In genomic region chr1:209611771-209612570, GRCh38 we compare ENCODE assay signal across 17 cellular contexts. TPM values are rescaled to one million over a fixed set of nuclear protein-coding genes. Genes with fewer than 3 reads are reported as not detected.
DNase-seq lines count a peak whose midpoint lies in the region; ATAC-seq, FAIRE-seq and TF ChIP-seq lines count a peak whose summit lies in the region.
"Had no signal": no experiment of that assay in that cellular context is flagged by ENCODE, and none has a peak within 500 bp of the region (broad histone marks: within the 10 kb centered on the region; RNA-seq: fewer than 3 reads in every experiment).

No MANE protein-coding gene starts in this region.

- CTCF ChIA-PET in activated CD8-positive, alpha-beta memory T cell treated with anti-CD3 and anti-CD28 coated beads, Interleukin-2, amount 10 ng/mL, durations not matched to agents 7 days and 5 days (lab: Charles Lee), result interaction anchor here (1.0 to 2.0 kb wide), 5 partner anchors 10 to 137 kb away, joined by 3 to 8 read pairs (median 5); no protein-coding TSS in a partner anchor

- H3K9me3 Mint-ChIP-seq in activated CD8-positive, alpha-beta memory T cell treated with anti-CD3 and anti-CD28 coated beads, Interleukin-2, amount 10 ng/mL, durations not matched to agents 7 days and 5 days (ENCODE audit: low read depth), result no peaks in the 10 kb centered on the region
- H3K9me3 Mint-ChIP-seq: CD8-positive, alpha-beta T cell; neural crest cell had no signal

- no peak overlapping the region for H3K4me3 Mint-ChIP-seq in activated CD8-positive, alpha-beta memory T cell treated with anti-CD3 and anti-CD28 coated beads, Interleukin-2, amount 10 ng/mL, durations not matched to agents 7 days and 5 days
- H3K4me3 Mint-ChIP-seq: CD8-positive, alpha-beta T cell; neural crest cell had no signal

- H3K36me3 ChIP-seq in bronchial epithelial cell (ENCODE audit: control insufficient read depth, insufficient read depth, low read length) (peaks cover 11% of the 10 kb centered on the region), skeletal muscle tissue (ENCODE audit: control insufficient read depth in 3 of 3, insufficient read depth in 3 of 3, low read length in 3 of 3) (peaks cover 0 to 7% (median 6%) of the 10 kb centered on the region in 3 donors)
- H3K36me3 ChIP-seq: SJSA1 had no signal

- H3K4me3 ChIP-seq in bronchial epithelial cell (ENCODE audit: low read depth, low read length) (no peak overlapping the region), skeletal muscle tissue (ENCODE audit: low read length in 3 of 3) (no peak overlapping the region)
- H3K4me3 ChIP-seq: lung, SJSA1 had no signal

- peaks cover 12% of the 10 kb centered on the region for H3K4me1 Mint-ChIP-seq in activated CD8-positive, alpha-beta memory T cell treated with anti-CD3 and anti-CD28 coated beads, Interleukin-2, amount 10 ng/mL, durations not matched to agents 7 days and 5 days
- H3K4me1 Mint-ChIP-seq: neural crest cell had no signal

- H3K9me3 ChIP-seq in skeletal muscle tissue (ENCODE audit: control insufficient read depth in 3 of 3, low read length in 3 of 3), result no peaks in the 10 kb centered on the region
- H3K9me3 ChIP-seq: SJSA1 had no signal

- peaks cover 33 to 43% (median 38%) of the 10 kb centered on the region in 3 donors for H3K4me1 ChIP-seq in skeletal muscle tissue (ENCODE audit: control insufficient read depth in 3 of 3, insufficient read depth in 3 of 3, low read length in 3 of 3)

- H3K27ac Mint-ChIP-seq in activated CD8-positive, alpha-beta memory T cell treated with anti-CD3 and anti-CD28 coated beads, Interleukin-2, amount 10 ng/mL, durations not matched to agents 7 days and 5 days, result no peak overlapping the region
- H3K27ac Mint-ChIP-seq: CD8-positive, alpha-beta T cell had no signal

- H3K36me3 Mint-ChIP-seq in activated CD8-positive, alpha-beta memory T cell treated with anti-CD3 and anti-CD28 coated beads, Interleukin-2, amount 10 ng/mL, durations not matched to agents 7 days and 5 days, result no peaks in the 10 kb centered on the region
- H3K36me3 Mint-ChIP-seq: CD8-positive, alpha-beta T cell had no signal

- H3K27ac ChIP-seq in skeletal muscle tissue (ENCODE audit: low read depth, low read length), result peak overlapping the region; percentile 44
- H3K27ac ChIP-seq: SJSA1 had no signal

- H3K27me3 Mint-ChIP-seq in activated CD8-positive, alpha-beta memory T cell treated with anti-CD3 and anti-CD28 coated beads, Interleukin-2, amount 10 ng/mL, durations not matched to agents 7 days and 5 days, result peaks cover 11% of the 10 kb centered on the region

- H3K9ac ChIP-seq in skeletal muscle tissue (ENCODE audit: low read depth in 1 of 3, low read length in 3 of 3), result peak overlapping the region in 1 of 3 donors; percentile 45

- peak; percentile 76 for ATAC-seq in activated CD8-positive, alpha-beta memory T cell treated with anti-CD3 and anti-CD28 coated beads, Interleukin-2, amount 10 ng/mL, durations not matched to agents 7 days and 5 days
- peak; percentile 76 for ATAC-seq in HG02981 (IDR thresholded peaks at IDR 0.05; ENCODE audit: unreplicated experiment)
- ATAC-seq: CD8-positive, alpha-beta T cell had no signal

- FAIRE-seq in bronchial epithelial cell (lab: Jason Lieb, UNC), result no peak

- H3K27me3 ChIP-seq in bronchial epithelial cell (ENCODE audit: control insufficient read depth, insufficient read depth, low read length) (no peaks in the 10 kb centered on the region), skeletal muscle tissue (ENCODE audit: control insufficient read depth in 3 of 3, insufficient read depth in 3 of 3, low read length in 3 of 3) (no peaks in the 10 kb centered on the region)
- H3K27me3 ChIP-seq: SJSA1 had no signal

- peak; percentile 23 for TF ChIP-seq CTCF in bronchial epithelial cell (IDR thresholded peaks at IDR 0.05; ENCODE audit: insufficient read depth, low read length, severe bottlenecking)

- peak; percentile 69 for DNase-seq in activated CD8-positive, alpha-beta memory T cell treated with anti-CD3 and anti-CD28 coated beads, Interleukin-2, amount 10 ng/mL, durations not matched to agents 7 days and 5 days
- no peak for DNase-seq in activated CD8-positive, alpha-beta memory T cell treated with anti-CD3 and anti-CD28 coated beads, Interleukin-2, amount 50 U/mL, for 48 hours
- DNase-seq in bronchial epithelial cell (ENCODE audit: low read depth) (peak; percentile 63), NCI-H2196 (lab: John Stamatoyannopoulos, UW; ENCODE audit: unreplicated experiment) (no peak), NCI-H524 (lab: John Stamatoyannopoulos, UW) (no peak)
- no peak for DNase-seq in stimulated activated CD4-positive, alpha-beta T cell treated with anti-CD3 and anti-CD28 coated beads, Interleukin-15, amount 100 ng/mL, for 24 hours
- DNase-seq: activated CD4-positive, alpha-beta T cell treated with anti-CD3 and anti-CD28 coated beads, Interleukin-2, amount 50 U/mL, for 48 hours; CD8-positive, alpha-beta T cell; dermis blood vessel endothelial cell; hypothalamus; NCI-H1092; stimulated activated naive CD4-positive, alpha-beta T cell had no signal

RNA-seq across cellular contexts. Expression of gene CAMK1G, which starts 28.5 kb away (rescaled TPM):
- not detected for total RNA-seq in activated CD8-positive, alpha-beta memory T cell treated with anti-CD3 and anti-CD28 coated beads, Interleukin-2, amount 10 ng/mL, durations not matched to agents 7 days and 5 days
- total RNA-seq in bronchial epithelial cell, result not detected in 2 replicates
- not detected for total RNA-seq in skeletal muscle tissue
- total RNA-seq: CD8-positive, alpha-beta T cell; dermis blood vessel endothelial cell had no signal

RNA-seq across cellular contexts. Expression of gene LAMB3, which starts 40.3 kb away (rescaled TPM):
- total RNA-seq in activated CD8-positive, alpha-beta memory T cell treated with anti-CD3 and anti-CD28 coated beads, Interleukin-2, amount 10 ng/mL, durations not matched to agents 7 days and 5 days, result 1 to 10 TPM; 1.3 to 2.5 TPM
- 1,162 and 3,106 TPM in 2 replicates for total RNA-seq in bronchial epithelial cell
- 0.52 TPM for total RNA-seq in skeletal muscle tissue
- total RNA-seq: CD8-positive, alpha-beta T cell; neural crest cell had no signal

Comparison
In these comparisons a context has a peak if more than half of its experiments do, and no peak if none do; other contexts are left out.
1. DNase-seq: peak in activated CD8-positive, alpha-beta memory T cell treated with anti-CD3 and anti-CD28 coated beads, Interleukin-2, amount 10 ng/mL, durations not matched to agents 7 days and 5 days (single experiment) and bronchial epithelial cell (single experiment); none in activated CD8-positive, alpha-beta memory T cell treated with anti-CD3 and anti-CD28 coated beads, Interleukin-2, amount 50 U/mL, for 48 hours (single experiment), stimulated activated CD4-positive, alpha-beta T cell treated with anti-CD3 and anti-CD28 coated beads, Interleukin-15, amount 100 ng/mL, for 24 hours (single experiment), NCI-H2196 (single experiment) and NCI-H524 (0 of 2).
2. RNA of gene LAMB3, which starts 40.3 kb away (total RNA-seq): 1,162 to 3,106 TPM in bronchial epithelial cell; 1.3 to 2.5 TPM in activated CD8-positive, alpha-beta memory T cell treated with anti-CD3 and anti-CD28 coated beads, Interleukin-2, amount 10 ng/mL, durations not matched to agents 7 days and 5 days and 0.52 TPM in skeletal muscle tissue (single experiment); every median in the first group is over 100 times any median in the second.